ENCODE assay signal across 8 cellular contexts in the genomic region with DNA sequence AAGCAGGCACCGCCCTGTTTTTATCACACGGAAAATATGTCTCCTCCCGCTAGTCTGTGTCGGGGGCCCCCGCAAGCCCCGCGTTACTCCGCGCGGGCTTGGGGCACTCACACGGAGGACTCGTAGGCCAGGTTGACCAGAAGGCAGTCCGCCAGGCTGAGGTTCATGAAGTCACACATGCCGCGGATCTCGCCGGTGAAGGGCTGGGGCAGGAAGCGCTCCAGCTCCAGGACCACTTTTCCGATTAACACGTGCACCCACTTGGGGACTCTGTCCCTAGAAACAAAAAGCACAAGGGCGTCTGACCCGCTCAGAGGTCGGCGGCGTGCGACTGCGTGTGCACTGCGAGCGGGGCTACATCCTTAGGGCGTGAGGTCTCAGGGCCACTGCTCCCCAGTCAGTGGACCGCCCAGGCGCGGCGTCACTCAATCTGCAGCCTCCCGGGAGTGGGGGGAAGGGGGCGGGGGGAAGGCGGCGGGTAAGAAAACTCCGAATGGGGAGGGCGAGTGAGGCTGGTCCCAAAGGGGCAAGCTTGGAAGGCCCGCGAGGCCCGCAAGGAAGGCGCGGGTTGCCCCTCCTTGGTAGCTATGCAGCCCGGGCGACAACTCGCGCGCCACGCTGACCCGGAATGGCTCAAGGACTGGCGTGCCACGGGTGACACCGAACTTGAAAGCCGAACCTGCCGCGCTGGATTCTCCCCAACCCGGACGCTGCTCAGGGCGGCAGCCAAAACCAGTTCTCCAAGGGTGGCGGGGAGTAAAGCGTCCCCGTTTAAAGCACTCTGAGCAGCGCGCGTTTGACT. TPM values are rescaled to one million over a fixed set of nuclear protein-coding genes. Genes with fewer than 3 reads are reported as not detected.
A peak's percentile ranks its signal among the peaks of the same experiment; 100 is the strongest.
DNase-seq lines count a peak whose midpoint lies in the region; ATAC-seq, FAIRE-seq and TF ChIP-seq lines count a peak whose summit lies in the region.

No MANE protein-coding gene starts in this region.

- peak overlapping the region; percentile 91 for H2AFZ ChIP-seq in endothelial cell of umbilical vein (ENCODE audit: low read depth, low read length)

- TSS peak; percentile 35 for BruUV-seq in endothelial cell of umbilical vein (replicated peaks; lab: Mats Ljungman, UMichigan)

- CTCF ChIA-PET in endothelial cell of umbilical vein (lab: Charles Lee) = interaction anchor here (1.0 to 2.8 kb wide), 6 partner anchors 20 to 147 kb away, joined by 3 to 30 read pairs (median 6); partner anchors contain the start of gene SDAD1

- intact Hi-C loops in endothelial cell of umbilical vein (cut with micrococcal nuclease) = loop anchor here (1.0 kb wide), 1 partner anchor 45 kb away; no protein-coding TSS in a partner anchor

- H3K79me2 ChIP-seq in endothelial cell of umbilical vein (ENCODE audit: control insufficient read depth, insufficient read depth, low read length) = no peaks in the 10 kb centered on the region

- H3K36me3 ChIP-seq in endothelial cell of umbilical vein (ENCODE audit: control insufficient read depth in 2 of 2, extremely low read depth in 1 of 2, insufficient read depth in 2 of 2, low read length in 2 of 2) = no peaks in the 10 kb centered on the region

- ATAC-seq in HG02885 (IDR thresholded peaks at IDR 0.05; ENCODE audit: poor library complexity, unreplicated experiment) = peak; percentile 63

- no peaks in the 10 kb centered on the region for H4K20me1 ChIP-seq in endothelial cell of umbilical vein (replicated peaks; ENCODE audit: control insufficient read depth, extremely low read depth, insufficient read depth, low read length)

- peak; percentile 59 for FAIRE-seq in endothelial cell of umbilical vein (lab: Jason Lieb, UNC)

- H3K27me3 ChIP-seq in endothelial cell of umbilical vein (ENCODE audit: control insufficient read depth in 2 of 2, insufficient read depth in 2 of 2, low read length in 2 of 2) (no peaks in the 10 kb centered on the region), mononuclear cell (ENCODE audit: insufficient read depth, low read length) (no peaks in the 10 kb centered on the region)

- DNase-seq in A172 (ENCODE audit: low spot score) (peak; percentile 39), NCI-H774 (lab: John Stamatoyannopoulos, UW) (peak; percentile 46), endothelial cell of umbilical vein (ENCODE audit: low read depth, low spot score) (peak; percentile 59)
- DNase-seq in activated CD8-positive, alpha-beta memory T cell treated with anti-CD3 and anti-CD28 coated beads, Interleukin-2, amount 50 U/mL, for 4 hours = peak; percentile 74
- peak; percentile 21 to 38 for DNase-seq in stimulated activated CD8-positive, alpha-beta memory T cell treated with anti-CD3 and anti-CD28 coated beads, Interleukin-4, amount 100 ng/mL, for 1 hour (ENCODE audit: low read depth in 2 of 2, low spot score in 1 of 2)

- TF ChIP-seq CTCF in endothelial cell of umbilical vein (IDR thresholded peaks at IDR 0.05; ENCODE audit: extremely low read depth in 1 of 2, insufficient read depth in 1 of 2, low read depth in 1 of 2, low read length in 2 of 2) = no peak

- H3K9me1 ChIP-seq in endothelial cell of umbilical vein (replicated peaks; ENCODE audit: control insufficient read depth, extremely low read depth, insufficient read depth, low read length) = no peaks in the 10 kb centered on the region

- peak overlapping the region; percentile 54 for H3K9ac ChIP-seq in endothelial cell of umbilical vein (replicated peaks; ENCODE audit: extremely low read depth, insufficient read depth, low read length)

- POLR2A ChIA-PET in endothelial cell of umbilical vein (lab: Charles Lee) = interaction anchor here (0.7 kb wide), 1 partner anchor 274 kb away, joined by 4 read pairs; no protein-coding TSS in a partner anchor

- peak overlapping the region; percentile 82 for H3K4me2 ChIP-seq in endothelial cell of umbilical vein (ENCODE audit: insufficient read depth, low read length)

- H3K27ac ChIP-seq in endothelial cell of umbilical vein (ENCODE audit: insufficient read depth, low read depth, low read length) = no peak overlapping the region

- TF ChIP-seq POLR2A in GM15510 (IDR thresholded peaks at IDR 0.05; ENCODE audit: borderline replicate concordance, extremely low read depth, insufficient read length) (peak; percentile 69), endothelial cell of umbilical vein (IDR thresholded peaks at IDR 0.05; ENCODE audit: low read depth, low read length) (peak; percentile 56)

- H3K9me3 ChIP-seq in endothelial cell of umbilical vein (replicated peaks; ENCODE audit: control insufficient read depth, insufficient read depth, low read length) (no peaks in the 10 kb centered on the region), mononuclear cell (ENCODE audit: low read depth, low read length) (no peaks in the 10 kb centered on the region)

- H3K4me3 ChIP-seq in endothelial cell of umbilical vein (replicated peaks in 1 of 3; ENCODE audit: insufficient read depth in 1 of 3, low read depth in 1 of 3, low read length in 3 of 3) = peak overlapping the region; percentile 46 to 62 (median 61)
- H3K4me3 ChIP-seq in mononuclear cell (ENCODE audit: low read length) = peak overlapping the region; percentile 96

- H3K4me1 ChIP-seq in endothelial cell of umbilical vein (ENCODE audit: control insufficient read depth, extremely low read depth, insufficient read depth, low read length) (peaks cover 3% of the 10 kb centered on the region), mononuclear cell (ENCODE audit: insufficient read depth, low read length) (peaks cover 27% of the 10 kb centered on the region)

- dilution Hi-C loops in endothelial cell of umbilical vein (cut with MboI; ENCODE audit: extremely low pct_ligation_motif_present, low sequenced_read_pairs) = no loop called here

TF ChIP-seq in endothelial cell of umbilical vein, 7 proteins besides CTCF, POLR2A, EP300 and RAD21:
- TF ChIP-seq POLR2AphosphoS5 (IDR thresholded peaks at IDR 0.05; ENCODE audit: insufficient read depth, low read depth, low read length) (peak; percentile 58), JUN (IDR thresholded peaks at IDR 0.05; ENCODE audit: borderline replicate concordance, insufficient read depth, insufficient read length, low read depth) (no peak)

RNA-seq across cellular contexts. Expression of gene NAAA, which starts 0.7 kb away (rescaled TPM):
- total RNA-seq in A172 (2014; rRNA removed; shearing (Covaris generic)) = 27.7 and 39.2 TPM in 2 replicates
- 15.3 and 20.3 TPM in 2 replicates for total RNA-seq in endothelial cell of umbilical vein
- 20.2 and 24.4 TPM in 2 replicates for polyA plus RNA-seq in endothelial cell of umbilical vein
- 17.6 and 23.4 TPM in 2 replicates for polyA plus RNA-seq in endothelial cell of umbilical vein (2011; cell fraction: cytosol; rRNA removed)
- 10.9 and 12.0 TPM in 2 replicates for polyA plus RNA-seq in endothelial cell of umbilical vein (2011; cell fraction: nucleus; rRNA removed)
- 10.4 and 12.2 TPM in 2 replicates for polyA plus RNA-seq in endothelial cell of umbilical vein (2012)
- 22.3 and 27.3 TPM in 2 replicates for polyA minus RNA-seq in endothelial cell of umbilical vein
- 18.7 TPM for polyA minus RNA-seq in endothelial cell of umbilical vein (2011; cell fraction: cytosol; rRNA and poly(A)+ RNA removed)
- polyA minus RNA-seq in endothelial cell of umbilical vein (2011; cell fraction: nucleus; rRNA and poly(A)+ RNA removed) = 7.7 and 10.7 TPM in 2 replicates
- total RNA-seq in mononuclear cell = 115 TPM

RNA-seq across cellular contexts. Expression of gene PPEF2, which starts 37.8 kb away (rescaled TPM):
- total RNA-seq in A172 (2014; rRNA removed; shearing (Covaris generic)) = not detected in 2 replicates
- total RNA-seq in endothelial cell of umbilical vein (not detected in 2 replicates), mononuclear cell (0.63 TPM)
- polyA plus RNA-seq in endothelial cell of umbilical vein = 0.23 TPM in 1 of 2 replicates, not detected in the other
- polyA plus RNA-seq in endothelial cell of umbilical vein (2011; cell fraction: cytosol; rRNA removed) = not detected in 2 replicates
- not detected in 2 replicates for polyA plus RNA-seq in endothelial cell of umbilical vein (2011; cell fraction: nucleus; rRNA removed)
- not detected in 2 replicates for polyA plus RNA-seq in endothelial cell of umbilical vein (2012)
- not detected in 2 replicates for polyA minus RNA-seq in endothelial cell of umbilical vein
- polyA minus RNA-seq in endothelial cell of umbilical vein (2011; cell fraction: cytosol; rRNA and poly(A)+ RNA removed) = not detected
- polyA minus RNA-seq in endothelial cell of umbilical vein (2011; cell fraction: nucleus; rRNA and poly(A)+ RNA removed) = not detected in 2 replicates

RNA-seq across cellular contexts. Expression of gene SDAD1, which starts 50.7 kb away (rescaled TPM):
- total RNA-seq in A172 (2014; rRNA removed; shearing (Covaris generic)) = 18.7 and 22.4 TPM in 2 replicates
- total RNA-seq in endothelial cell of umbilical vein = 32.3 and 37.5 TPM in 2 replicates
- 6.0 and 7.9 TPM in 2 replicates for polyA plus RNA-seq in endothelial cell of umbilical vein
- 12.5 and 12.8 TPM in 2 replicates for polyA plus RNA-seq in endothelial cell of umbilical vein (2011; cell fraction: cytosol; rRNA removed)
- polyA plus RNA-seq in endothelial cell of umbilical vein (2011; cell fraction: nucleus; rRNA removed) = 18.5 and 20.3 TPM in 2 replicates
- polyA plus RNA-seq in endothelial cell of umbilical vein (2012) = 21.9 and 30.5 TPM in 2 replicates
- 11.2 and 13.1 TPM in 2 replicates for polyA minus RNA-seq in endothelial cell of umbilical vein
- 9.1 TPM for polyA minus RNA-seq in endothelial cell of umbilical vein (2011; cell fraction: cytosol; rRNA and poly(A)+ RNA removed)
- 18.6 and 21.8 TPM in 2 replicates for polyA minus RNA-seq in endothelial cell of umbilical vein (2011; cell fraction: nucleus; rRNA and poly(A)+ RNA removed)
- total RNA-seq in mononuclear cell = 35.2 TPM
